Comparison of ENCODE assay signal across 8 cellular contexts in the genomic region with DNA sequence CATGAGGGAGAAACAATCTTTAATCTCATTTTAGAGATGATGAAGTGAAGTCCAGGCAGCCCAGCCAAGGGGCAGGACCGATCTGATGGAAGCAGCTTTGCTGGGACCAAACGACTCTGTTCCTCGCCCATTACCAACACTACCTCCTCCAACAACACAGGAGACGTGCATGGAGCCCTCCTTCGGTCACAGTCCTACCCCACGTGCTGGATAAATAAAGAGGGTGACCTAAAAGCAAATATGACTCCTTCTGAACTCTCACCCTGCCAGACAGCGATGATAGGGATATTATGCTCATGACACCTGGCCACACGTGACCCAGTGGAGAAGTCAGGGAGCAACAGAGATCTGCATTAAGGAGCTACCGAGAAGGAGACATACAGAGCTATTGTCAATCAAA. TPM values are rescaled to one million over a fixed set of nuclear protein-coding genes. Genes with fewer than 3 reads are reported as not detected.
DNase-seq lines count a peak whose midpoint lies in the region; ATAC-seq, FAIRE-seq and TF ChIP-seq lines count a peak whose summit lies in the region.

No MANE protein-coding gene starts in this region.

- no peaks in the 10 kb centered on the region for H3K36me3 ChIP-seq in CD8-positive, alpha-beta T cell (ENCODE audit: insufficient read depth, low read length)
- H3K36me3 ChIP-seq in Panc1 (ENCODE audit: control insufficient read depth, insufficient read depth, low read length) (no peaks in the 10 kb centered on the region), pancreas (no peaks in the 10 kb centered on the region)

- H3K27ac ChIP-seq in CD8-positive, alpha-beta T cell (ENCODE audit: low read depth, low read length), result no peak overlapping the region
- H3K27ac ChIP-seq in Panc1 (ENCODE audit: low read length), result peak overlapping the region; percentile 88; the same call in 1 of the 2 replicates
- peak overlapping the region in 3 of 4 donors; percentile 10 to 58 (median 55) for H3K27ac ChIP-seq in pancreas

- CTCF ChIA-PET in CD8-positive, alpha-beta T cell (lab: Charles Lee), result interaction anchor here (0.9 to 2.0 kb wide), 4 partner anchors 20 to 134 kb away, joined by 3 to 6 read pairs (median 4); no protein-coding TSS in a partner anchor
- CTCF ChIA-PET in Panc1 (lab: Charles Lee), result interaction anchor here (0.7 kb wide), 1 partner anchor 10 kb away, joined by 4 read pairs; no protein-coding TSS in a partner anchor

- H3K27me3 Mint-ChIP-seq in CD8-positive, alpha-beta T cell (ENCODE audit: low read depth), result peaks cover 35% of the 10 kb centered on the region

- H3K4me1 ChIP-seq in CD8-positive, alpha-beta T cell (ENCODE audit: insufficient read depth, low read length), result no peaks in the 10 kb centered on the region
- H3K4me1 ChIP-seq in Panc1 (ENCODE audit: control insufficient read depth, insufficient read depth, low read length), result peaks cover 48% of the 10 kb centered on the region
- H3K4me1 ChIP-seq in pancreas, result peaks cover 0 to 5% (median 4%) of the 10 kb centered on the region in 3 donors

- H3K27ac Mint-ChIP-seq in CD8-positive, alpha-beta T cell, result no peak overlapping the region

- POLR2A ChIA-PET in CD8-positive, alpha-beta T cell (lab: Charles Lee), result interaction anchor here (0.5 to 1.1 kb wide), 2 partner anchors 10 to 20 kb away, joined by 3 read pairs; no protein-coding TSS in a partner anchor
- POLR2A ChIA-PET in Panc1 (lab: Charles Lee), result interaction anchor here (0.6 kb wide), 1 partner anchor 98 kb away, joined by 4 read pairs; no protein-coding TSS in a partner anchor

- no TSS peak for BruUV-seq in Panc1 (replicated peaks; lab: Mats Ljungman, UMichigan)

- 17 to 28% methylated on average over 9 of the region's 9 CpGs for WGBS in pancreas, 2 donors
- WGBS in lower leg skin, 2 donors, result 7 to 16% methylated on average over 9 of the region's 9 CpGs

- peaks cover 5% of the 10 kb centered on the region for H3K27me3 ChIP-seq in CD8-positive, alpha-beta T cell (ENCODE audit: insufficient read depth, low read length)
- H3K27me3 ChIP-seq in Panc1 (ENCODE audit: control insufficient read depth, insufficient read depth, low read length) (no peaks in the 10 kb centered on the region), pancreas (no peaks in the 10 kb centered on the region)

- no peaks in the 10 kb centered on the region for H3K9me3 Mint-ChIP-seq in CD8-positive, alpha-beta T cell

- no peaks in the 10 kb centered on the region for H3K9me3 ChIP-seq in CD8-positive, alpha-beta T cell (ENCODE audit: low read length)
- H3K9me3 ChIP-seq in Panc1 (ENCODE audit: control insufficient read depth, insufficient read depth, low read depth, low read length) (no peaks in the 10 kb centered on the region), pancreas (no peaks in the 10 kb centered on the region)

- no peak for TF ChIP-seq POLR2A in lower leg skin (IDR thresholded peaks at IDR 0.05)

- in situ Hi-C loops in Panc1 (cut with HindIII; ENCODE audit: low pct_unique_long_range_greater_than_20kb, low sequenced_read_pairs), result no loop called here

- H3K4me3 Mint-ChIP-seq in CD8-positive, alpha-beta T cell, result peak overlapping the region; percentile 69

- ATAC-seq in CD8-positive, alpha-beta T cell, result no peak
- ATAC-seq in Panc1, result no peak
- ATAC-seq in esophagus mucosa, result peak; percentile 41
- ATAC-seq in pancreas, result peak in 2 of 4 donors; percentile 16 to 33

- no peaks in the 10 kb centered on the region for H3K36me3 Mint-ChIP-seq in CD8-positive, alpha-beta T cell

- peak overlapping the region; percentile 37 for H3K4me3 ChIP-seq in CD8-positive, alpha-beta T cell (ENCODE audit: low read depth, low read length)
- H3K4me3 ChIP-seq in Panc1 (ENCODE audit: low read depth in 2 of 2, low read length in 2 of 2) (no peak overlapping the region), pancreas (peak overlapping the region in 1 of 4 donors; percentile 31), lower leg skin (ENCODE audit: low read depth, poor library complexity, severe bottlenecking) (no peak overlapping the region)

- intact Hi-C loops in CD8-positive, alpha-beta T cell (cut with DNase I, micrococcal nuclease), result no loop called here
- intact Hi-C loops in Panc1 (cut with micrococcal nuclease; ENCODE audit: unreplicated experiment), result no loop called here
- intact Hi-C loops in pancreas (cut with DNase I), result no loop called here
- intact Hi-C loops in lower leg skin (cut with DNase I; ENCODE audit: low total_unique reads), result no loop called here

- FAIRE-seq in pancreas (lab: Jason Lieb, UNC), result no peak

- H3K4me1 Mint-ChIP-seq in CD8-positive, alpha-beta T cell (ENCODE audit: low read depth), result peaks cover 7% of the 10 kb centered on the region

- DNase-seq in CD8-positive, alpha-beta T cell, result no peak
- DNase-seq in Panc1 (ENCODE audit: low read depth, low spot score), result no peak
- DNase-seq in pancreas, result no peak
- DNase-seq in GM10266 (ENCODE audit: extremely low spot score), result no peak
- DNase-seq in AML-193 (lab: John Stamatoyannopoulos, UW), result no peak
- no peak for DNase-seq in KG1 (lab: John Stamatoyannopoulos, UW)
- DNase-seq in lower leg skin (ENCODE audit: low spot score in 2 of 2), result no peak

- TF ChIP-seq CTCF in CD8-positive, alpha-beta T cell (IDR thresholded peaks at IDR 0.05), result no peak
- TF ChIP-seq CTCF in Panc1 (IDR thresholded peaks at IDR 0.05) (no peak), pancreas (IDR thresholded peaks at IDR 0.05) (no peak), GM10266 (IDR thresholded peaks at IDR 0.05; ENCODE audit: control insufficient read depth, insufficient read depth, low read depth, missing control alignments) (no peak), lower leg skin (IDR thresholded peaks at IDR 0.05) (no peak)

RNA-seq across cellular contexts. Expression of gene SCGB1A1, which starts 26.0 kb away (rescaled TPM):
- total RNA-seq in CD8-positive, alpha-beta T cell, result not detected
- total RNA-seq in Panc1 (2021; ENCODE audit: unreplicated experiment) (1.1 TPM), esophagus mucosa (0.48 TPM), pancreas (1 to 10 TPM in 1 of 6 donors, not detected in 5; 4.3 TPM), lower leg skin (not detected)
- polyA plus RNA-seq in Panc1 (2012; ENCODE audit: insufficient read length), result 0.70 TPM
- polyA plus RNA-seq in pancreas, result under 1 TPM in 1 of 2 donors, not detected in 1; 0.94 TPM
